In genomic region chr6:109896333-109896732, GRCh38 we compare ENCODE assay signal across 1 cellular context.
A peak's percentile ranks its signal among the peaks of the same experiment; 100 is the strongest.
TF ChIP-seq lines count a peak whose summit lies in the region.

No MANE protein-coding gene starts in this region.

TF ChIP-seq in H1, 55 proteins besides CTCF, POLR2A, EP300 and RAD21 (continued from another document):
- TF ChIP-seq USF2 (IDR thresholded peaks at IDR 0.05; ENCODE audit: low read length) (no peak), SP4 (IDR thresholded peaks at IDR 0.05; ENCODE audit: low read length) (no peak), KDM5A (IDR thresholded peaks at IDR 0.05; ENCODE audit: low read length) (no peak), SRF (IDR thresholded peaks at IDR 0.05; ENCODE audit: low read depth, low read length) (peak; percentile 56; the same call in 1 of the 2 replicates), HDAC6 (IDR thresholded peaks at IDR 0.05; ENCODE audit: low read depth, low read length) (no peak), E2F6 (IDR thresholded peaks at IDR 0.05) (no peak), CREB1 (IDR thresholded peaks at IDR 0.05) (no peak), RNF2 (IDR thresholded peaks at IDR 0.05; ENCODE audit: borderline replicate concordance, low read depth, low read length, missing control alignments, poor library complexity, severe bottlenecking) (no peak), SIX5 (IDR thresholded peaks at IDR 0.05; ENCODE audit: low read depth, low read length) (no peak), TBP (IDR thresholded peaks at IDR 0.05; ENCODE audit: low read depth, low read length) (no peak)
TF ChIP-seq in H1: peak in this region for 2.
